8 cellular contexts compared by ENCODE assay signal in the genomic region with DNA sequence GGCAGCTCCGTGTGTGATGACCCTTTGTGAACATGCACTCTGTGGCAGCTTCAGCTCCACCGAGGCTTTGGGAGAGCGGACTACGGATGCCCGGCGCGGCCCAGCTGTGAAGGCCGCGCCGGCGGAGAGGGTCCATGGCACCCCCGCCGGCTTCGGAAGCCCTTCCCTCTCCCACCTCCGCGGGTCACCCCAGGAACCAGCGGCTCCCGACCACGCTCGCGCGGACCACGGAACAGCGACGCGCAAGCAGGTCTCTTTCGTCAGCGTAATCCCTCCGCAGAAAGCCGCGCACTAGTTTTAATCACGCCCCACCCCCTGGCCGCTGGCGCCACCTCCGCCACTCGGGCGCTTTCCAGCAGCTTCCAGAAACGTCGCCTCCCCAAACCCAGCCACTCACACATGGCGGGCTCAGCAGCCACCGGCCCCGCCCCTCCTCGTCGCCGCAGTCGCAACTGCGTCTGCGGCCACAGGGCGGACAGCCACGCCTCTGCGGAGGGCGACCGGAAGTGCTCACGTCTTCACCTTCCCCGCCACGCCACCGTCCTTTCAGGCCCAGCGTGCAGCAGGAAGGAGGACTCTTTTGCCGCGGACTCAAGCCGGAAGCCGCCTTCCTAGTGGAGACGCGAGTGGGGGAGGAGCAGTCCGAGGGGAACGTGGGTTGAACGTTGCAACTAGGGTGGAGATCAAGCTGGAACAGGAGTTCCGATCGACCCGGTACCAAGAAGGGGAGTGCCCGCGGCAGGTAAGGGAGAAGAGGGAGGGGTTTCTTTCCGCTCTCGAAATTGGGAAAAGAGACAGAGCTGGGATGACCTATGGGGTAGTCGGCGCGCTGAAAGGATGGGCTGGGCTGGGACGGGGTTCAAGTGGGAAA. TPM values are rescaled to one million over a fixed set of nuclear protein-coding genes. Genes with fewer than 3 reads are reported as not detected.
DNase-seq lines count a peak whose midpoint lies in the region; ATAC-seq and TF ChIP-seq lines count a peak whose summit lies in the region.

Gene USPL1, plus strand, starts transcription at position 606 of the 871 bp plus-strand sequence. CDS start 3,221 bp downstream, outside the sequence.

- H3K36me3 Mint-ChIP-seq in activated T-helper 2 cell treated with anti-CD3 and anti-CD28 coated beads, Interferon-gamma antibody, Interleukin-2, Interleukin-4, amounts not matched to agents 10 μg/mL and 5 μg/mL and 100 μg/mL, durations not matched to agents 14 hours and 24 hours and 36 hours (ENCODE audit: low read depth), result peaks cover 10% of the 10 kb centered on the region
- H3K36me3 Mint-ChIP-seq in nephron (ENCODE audit: low read depth), result peaks cover 4% of the 10 kb centered on the region

- no peak within 1 kb of the TSS for H3K27ac Mint-ChIP-seq in activated T-helper 2 cell treated with anti-CD3 and anti-CD28 coated beads, Interferon-gamma antibody, Interleukin-2, Interleukin-4, amounts not matched to agents 10 μg/mL and 5 μg/mL and 100 μg/mL, durations not matched to agents 14 hours and 24 hours and 36 hours
- no peak within 1 kb of the TSS for H3K27ac Mint-ChIP-seq in nephron
- no peak within 1 kb of the TSS for H3K27ac Mint-ChIP-seq in stimulated activated naive CD8-positive, alpha-beta T cell treated with anti-CD3 and anti-CD28 coated beads, Interleukin-15, amount 100 ng/mL, for 72 hours

- no peaks in the 10 kb centered on the region for H3K27me3 Mint-ChIP-seq in activated T-helper 2 cell treated with anti-CD3 and anti-CD28 coated beads, Interferon-gamma antibody, Interleukin-2, Interleukin-4, amounts not matched to agents 10 μg/mL and 5 μg/mL and 100 μg/mL, durations not matched to agents 14 hours and 24 hours and 36 hours (ENCODE audit: low read depth)
- no peaks in the 10 kb centered on the region for H3K27me3 Mint-ChIP-seq in nephron (ENCODE audit: low read depth)
- H3K27me3 Mint-ChIP-seq in stimulated activated naive CD8-positive, alpha-beta T cell treated with anti-CD3 and anti-CD28 coated beads, Interleukin-15, amount 100 ng/mL, for 72 hours, result no peaks in the 10 kb centered on the region

- peaks cover 26% of the 10 kb centered on the region for H3K4me1 Mint-ChIP-seq in activated T-helper 2 cell treated with anti-CD3 and anti-CD28 coated beads, Interferon-gamma antibody, Interleukin-2, Interleukin-4, amounts not matched to agents 10 μg/mL and 5 μg/mL and 100 μg/mL, durations not matched to agents 14 hours and 24 hours and 36 hours (ENCODE audit: low read depth)
- H3K4me1 Mint-ChIP-seq in nephron, result peaks cover 15% of the 10 kb centered on the region
- H3K4me1 Mint-ChIP-seq in stimulated activated naive CD8-positive, alpha-beta T cell treated with anti-CD3 and anti-CD28 coated beads, Interleukin-15, amount 100 ng/mL, for 72 hours, result peaks cover 6% of the 10 kb centered on the region

- intact Hi-C loops in activated T-helper 2 cell treated with anti-CD3 and anti-CD28 coated beads, Interferon-gamma antibody, Interleukin-2, Interleukin-4, amounts not matched to agents 10 μg/mL and 5 μg/mL and 100 μg/mL, durations not matched to agents 14 hours and 24 hours and 36 hours (cut with micrococcal nuclease), result loop anchor here (1.0 to 10.0 kb wide), 15 partner anchors 37 to 544 kb away; partner anchors contain the start of genes HSPH1 and KATNAL1

- POLR2A ChIA-PET in RWPE1 (lab: Yijun Ruan, JAX; ENCODE audit: low non-redundant PET), result no interaction called here

- no peak for TF ChIP-seq CTCF in LNCaP clone FGC (IDR thresholded peaks at IDR 0.05; ENCODE audit: control insufficient read depth, extremely low read depth, insufficient read depth)
- TF ChIP-seq CTCF in RWPE1 (conservative IDR thresholded peaks at IDR 0.05; ENCODE audit: low read depth), result no peak
- TF ChIP-seq CTCF in fibroblast of the aortic adventitia (IDR thresholded peaks at IDR 0.05; ENCODE audit: insufficient read depth, low read length), result peak; percentile 24
- peak; percentile 23 to 41 (median 40) for TF ChIP-seq CTCF in nephron (IDR thresholded peaks at IDR 0.05; ENCODE audit: unreplicated experiment in 3 of 3)

- CTCF ChIA-PET in RWPE1 (lab: Yijun Ruan, JAX), result interaction anchor here (0.7 to 0.8 kb wide), 4 partner anchors 54 to 177 kb away, joined by 3 to 4 read pairs (median 4); no protein-coding TSS in a partner anchor

- H3K27ac ChIP-seq in RWPE1, result peak within 1 kb of the TSS; percentile 98

- no peaks in the 10 kb centered on the region for H3K9me3 Mint-ChIP-seq in activated T-helper 2 cell treated with anti-CD3 and anti-CD28 coated beads, Interferon-gamma antibody, Interleukin-2, Interleukin-4, amounts not matched to agents 10 μg/mL and 5 μg/mL and 100 μg/mL, durations not matched to agents 14 hours and 24 hours and 36 hours
- H3K9me3 Mint-ChIP-seq in nephron, result no peaks in the 10 kb centered on the region
- no peaks in the 10 kb centered on the region for H3K9me3 Mint-ChIP-seq in stimulated activated naive CD8-positive, alpha-beta T cell treated with anti-CD3 and anti-CD28 coated beads, Interleukin-15, amount 100 ng/mL, for 72 hours

- peak; percentile 98 for DNase-seq in EL
- DNase-seq in GOT3 (lab: John Stamatoyannopoulos, UW), result peak; percentile 95
- peak; percentile 96 for DNase-seq in LNCaP clone FGC (ENCODE audit: low read depth)
- peak; percentile 92 for DNase-seq in RWPE1 (ENCODE audit: low spot score)
- peak; percentile 99 for DNase-seq in activated T-helper 2 cell treated with anti-CD3 and anti-CD28 coated beads, Interferon-gamma antibody, Interleukin-2, Interleukin-4, amounts not matched to agents 10 μg/mL and 5 μg/mL and 100 μg/mL, durations not matched to agents 14 hours and 24 hours and 36 hours (ENCODE audit: low spot score)
- DNase-seq in fibroblast of the aortic adventitia (ENCODE audit: low read depth), result peak; percentile 99
- peak; percentile 98 to 99 for DNase-seq in stimulated activated naive CD8-positive, alpha-beta T cell treated with anti-CD3 and anti-CD28 coated beads, Interleukin-15, amount 100 ng/mL, for 72 hours

- H3K4me3 Mint-ChIP-seq in activated T-helper 2 cell treated with anti-CD3 and anti-CD28 coated beads, Interferon-gamma antibody, Interleukin-2, Interleukin-4, amounts not matched to agents 10 μg/mL and 5 μg/mL and 100 μg/mL, durations not matched to agents 14 hours and 24 hours and 36 hours (ENCODE audit: low read depth), result no peak within 1 kb of the TSS
- H3K4me3 Mint-ChIP-seq in nephron, result no peak within 1 kb of the TSS
- H3K4me3 Mint-ChIP-seq in stimulated activated naive CD8-positive, alpha-beta T cell treated with anti-CD3 and anti-CD28 coated beads, Interleukin-15, amount 100 ng/mL, for 72 hours, result no peak within 1 kb of the TSS

- ATAC-seq in stimulated activated naive CD8-positive, alpha-beta T cell treated with anti-CD3 and anti-CD28 coated beads, Interleukin-15, amount 100 ng/mL, for 72 hours, result peak; percentile 93

- peak within 1 kb of the TSS; percentile 96 for H3K4me3 ChIP-seq in LNCaP clone FGC (ENCODE audit: low read depth, low read length)
- H3K4me3 ChIP-seq in fibroblast of the aortic adventitia (ENCODE audit: low read depth, low read length), result peak within 1 kb of the TSS; percentile 97

RNA-seq across cellular contexts. Expression of gene USPL1, which starts in this region (rescaled TPM):
- 14.0 and 14.3 TPM in 2 replicates for total RNA-seq in activated T-helper 2 cell treated with anti-CD3 and anti-CD28 coated beads, Interferon-gamma antibody, Interleukin-2, Interleukin-4, amounts not matched to agents 10 μg/mL and 5 μg/mL and 100 μg/mL, durations not matched to agents 14 hours and 24 hours and 36 hours
- 17.0 and 20.3 TPM in 2 replicates for total RNA-seq in fibroblast of the aortic adventitia (ENCODE audit: low replicate concordance)

Comparison
In these comparisons a context has a peak if more than half of its experiments do, and no peak if none do; other contexts are left out.
1. Peak in every context shown above with its lines: DNase-seq, ATAC-seq, H3K4me3 ChIP-seq and H3K27ac ChIP-seq.
2. CTCF ChIP-seq: peak in fibroblast of the aortic adventitia (single experiment) and nephron (3 of 3); none in LNCaP clone FGC (single experiment) and RWPE1 (single experiment).